Comparison of ENCODE assay signal across 18 cellular contexts in the genomic region with DNA sequence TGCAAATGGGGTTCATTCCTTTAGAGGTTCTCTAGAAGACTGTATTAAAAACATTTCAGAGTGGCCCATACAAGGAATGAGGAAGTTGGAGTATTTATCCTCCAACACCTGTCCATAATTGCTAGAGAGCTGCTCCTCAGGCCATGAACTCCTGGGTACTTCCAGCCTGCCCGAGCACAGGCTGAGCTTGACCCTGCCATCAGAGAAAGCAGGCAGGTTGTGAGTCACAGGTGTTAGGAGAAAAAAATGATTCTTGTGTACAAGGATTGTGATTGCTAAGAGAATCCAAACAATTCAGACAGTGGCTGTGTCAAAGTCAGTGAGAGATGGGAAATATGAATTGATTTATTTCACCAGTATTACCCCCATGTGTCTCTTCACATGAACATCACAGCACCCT.
DNase-seq lines count a peak whose midpoint lies in the region; ATAC-seq, FAIRE-seq and TF ChIP-seq lines count a peak whose summit lies in the region.
"Had no signal": no experiment of that assay in that cellular context is flagged by ENCODE, and none has a peak within 500 bp of the region (broad histone marks: within the 10 kb centered on the region; RNA-seq: fewer than 3 reads in every experiment).

No MANE protein-coding gene starts in this region.

- CTCF ChIA-PET in Calu3 (lab: Charles Lee) = no interaction called here

- H3K4me1 Mint-ChIP-seq in Calu3 (ENCODE audit: low read depth, unreplicated experiment) = peaks cover 17% of the 10 kb centered on the region
- H3K4me1 Mint-ChIP-seq: B cell had no signal

- peaks cover 14% of the 10 kb centered on the region for H3K27me3 Mint-ChIP-seq in Calu3 (ENCODE audit: unreplicated experiment)
- H3K27me3 Mint-ChIP-seq: CD4-positive, alpha-beta T cell had no signal

- H3K4me3 Mint-ChIP-seq in Calu3 (ENCODE audit: low read depth, unreplicated experiment) = no peak overlapping the region
- H3K4me3 Mint-ChIP-seq: B cell; CD4-positive, alpha-beta T cell had no signal

- peaks cover 3% of the 10 kb centered on the region for H3K9me3 Mint-ChIP-seq in Calu3 (ENCODE audit: low read depth, unreplicated experiment)

- no peak overlapping the region for H3K27ac ChIP-seq in dorsolateral prefrontal cortex

- no peaks in the 10 kb centered on the region for H3K36me3 ChIP-seq in bronchial epithelial cell (ENCODE audit: control insufficient read depth, insufficient read depth, low read length)
- H3K36me3 ChIP-seq: HAP-1 had no signal

- no peak overlapping the region for H3K27ac Mint-ChIP-seq in Calu3 (ENCODE audit: unreplicated experiment)
- H3K27ac Mint-ChIP-seq: B cell; CD4-positive, alpha-beta T cell had no signal

- no TSS peak for BruUV-seq in Calu3 (replicated peaks; lab: Mats Ljungman, UMichigan)

- no peak for ATAC-seq in GM18907 (IDR thresholded peaks at IDR 0.05; ENCODE audit: unreplicated experiment)
- ATAC-seq: HepG2 had no signal

- FAIRE-seq in bronchial epithelial cell (lab: Jason Lieb, UNC) = no peak
- FAIRE-seq: A204.1, D721Med, H1, HepG2, HTR-8/SVneo had no signal

- H3K36me3 Mint-ChIP-seq in Calu3 (ENCODE audit: insufficient read depth, unreplicated experiment) = no peaks in the 10 kb centered on the region

- H3K4me3 ChIP-seq in bronchial epithelial cell (ENCODE audit: low read depth, low read length) = no peak overlapping the region
- no peak overlapping the region for H3K4me3 ChIP-seq in dorsolateral prefrontal cortex
- H3K4me3 ChIP-seq: HAP-1 had no signal

- no peak for TF ChIP-seq CTCF in Calu3 (IDR thresholded peaks at IDR 0.05; ENCODE audit: unreplicated experiment)
- TF ChIP-seq CTCF in bronchial epithelial cell (IDR thresholded peaks at IDR 0.05; ENCODE audit: insufficient read depth, low read length, severe bottlenecking) = no peak
- no peak for TF ChIP-seq CTCF in dorsolateral prefrontal cortex (IDR thresholded peaks at IDR 0.05 in 54 of 56, conservative IDR thresholded peaks at IDR 0.05 in 2 of 56; ENCODE audit: low read depth in 1 of 56, partially characterized antibody in 56 of 56)

- intact Hi-C loops in Calu3 (cut with micrococcal nuclease; ENCODE audit: unreplicated experiment) = no loop called here
- intact Hi-C loops in dorsolateral prefrontal cortex (cut with DNase I) = no loop called here

- DNase-seq in Calu3 = peak; percentile 2
- DNase-seq in NCI-H146 treated with DMSO at 0.1 percent for 48 hours (lab: John Stamatoyannopoulos, UW; ENCODE audit: unreplicated experiment) = peak; percentile 4
- DNase-seq in bronchial epithelial cell (ENCODE audit: low read depth) = peak; percentile 40
- peak; percentile 35 for DNase-seq in renal cortical epithelial cell (ENCODE audit: low read depth)
- no peak for DNase-seq in dorsolateral prefrontal cortex
- no peak for DNase-seq in NAMALWA (ENCODE audit: low spot score)
- DNase-seq: C1 segment of cervical spinal cord; CD4-positive, alpha-beta T cell; DMS153; GF-D8 had no signal

- no peaks in the 10 kb centered on the region for H3K27me3 ChIP-seq in bronchial epithelial cell (ENCODE audit: control insufficient read depth, insufficient read depth, low read length)
- H3K27me3 ChIP-seq in dorsolateral prefrontal cortex = peaks cover 0 to 9% (median 0%) of the 10 kb centered on the region in 45 donors

Comparison
In these comparisons a context has a peak if more than half of its experiments do, and no peak if none do; other contexts are left out.
1. DNase-seq: peak in Calu3 (single experiment), NCI-H146 treated with DMSO at 0.1 percent for 48 hours (single experiment), bronchial epithelial cell (single experiment) and renal cortical epithelial cell (single experiment); none in dorsolateral prefrontal cortex (0 of 10) and NAMALWA (single experiment).